In the genomic region with DNA sequence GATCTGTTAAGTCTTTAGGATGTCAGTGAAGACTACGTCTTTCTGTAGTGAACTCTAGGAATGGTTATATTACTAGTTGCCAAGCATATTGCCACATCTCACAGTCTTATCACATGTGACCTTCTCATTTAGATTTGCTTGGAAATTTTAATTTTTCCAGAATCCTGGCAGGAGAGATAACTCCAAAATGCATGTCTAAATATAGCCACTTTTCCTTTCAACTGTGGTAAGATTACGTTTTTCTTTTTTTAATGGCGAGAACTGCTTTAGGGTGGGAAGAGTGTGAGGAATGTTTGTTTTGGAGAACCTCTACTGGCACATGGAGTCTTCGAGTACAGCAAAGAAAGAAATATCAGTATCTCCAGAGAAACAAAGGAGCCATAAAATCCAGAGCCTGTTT, we compare ENCODE assay signal across 29 cellular contexts.
"Had no signal": no experiment of that assay in that cellular context is flagged by ENCODE, and none has a peak within 500 bp of the region (broad histone marks: within the 10 kb centered on the region; RNA-seq: fewer than 3 reads in every experiment).

No MANE protein-coding gene starts in this region.

- H3K27ac Mint-ChIP-seq: activated naive CD4-positive, alpha-beta T cell treated with anti-CD3 and anti-CD28 coated beads, Interleukin-2, amount 50 U/mL, for 72 hours; activated T-cell treated with anti-CD3 and anti-CD28 coated beads, Interleukin-2, amount 50 U/mL, for 72 hours; endodermal cell; nephron progenitor cell had no signal

- H3K4me1 ChIP-seq: gastrocnemius medialis, pancreas, prostate gland, spleen, testis had no signal

- H2AFZ ChIP-seq: hepatocyte had no signal

- H3K79me2 ChIP-seq: hepatocyte had no signal

- H3K36me3 ChIP-seq: esophagus muscularis mucosa, gastrocnemius medialis, neutrophil, pancreas, prostate gland, spleen had no signal

- ATAC-seq: activated naive CD4-positive, alpha-beta T cell treated with anti-CD3 and anti-CD28 coated beads, Interleukin-2, amount 50 U/mL, for 72 hours; activated T-cell treated with anti-CD3 and anti-CD28 coated beads, Interleukin-2, amount 50 U/mL, for 72 hours; gastrocnemius medialis; left colon; pancreas had no signal

- H3K27ac ChIP-seq: gastrocnemius medialis, hepatocyte, neutrophil, pancreas, prostate gland, spleen, VCaP had no signal

- H3K4me3 Mint-ChIP-seq: activated T-cell treated with anti-CD3 and anti-CD28 coated beads, Interleukin-2, amount 50 U/mL, for 72 hours; endodermal cell; nephron progenitor cell had no signal

- H3K36me3 Mint-ChIP-seq: activated naive CD4-positive, alpha-beta T cell treated with anti-CD3 and anti-CD28 coated beads, Interleukin-2, amount 50 U/mL, for 72 hours had no signal

- DNase-seq: activated CD4-positive, alpha-beta T cell treated with anti-CD3 and anti-CD28 coated beads for 4 hours; activated CD4-positive, alpha-beta T cell treated with anti-CD3 and anti-CD28 coated beads, Interleukin-2, amount 50 U/mL, for 4 hours; activated naive CD4-positive, alpha-beta T cell; activated T-cell treated with anti-CD3 and anti-CD28 coated beads for 4 hours; activated T-cell treated with anti-CD3 and anti-CD28 coated beads, Interleukin-2, amount 50 U/mL, for 72 hours; cortex of kidney; endodermal cell; gastrocnemius medialis; glutamatergic neuron; left colon; mammary epithelial cell; nephron progenitor cell; pancreas; retina; spleen; stimulated activated CD4-positive, alpha-beta T cell treated with anti-CD3 and anti-CD28 coated beads, Interleukin-2, amount 100 ng/mL, for 48 hours; stimulated activated naive CD4-positive, alpha-beta T cell treated with Interleukin-2 at 50 U/mL for 16 hours; testis; trophoblast cell had no signal

- FAIRE-seq: bronchial epithelial cell, keratinocyte, pancreas, TTC549, urothelium cell line had no signal

- H3K9me3 Mint-ChIP-seq: endodermal cell had no signal

- H3K27me3 ChIP-seq: esophagus muscularis mucosa, gastrocnemius medialis, hepatocyte, neutrophil, pancreas, spleen, testis had no signal

- H3K4me2 ChIP-seq: hepatocyte had no signal

- H3K4me3 ChIP-seq: esophagus muscularis mucosa, gastrocnemius medialis, hepatocyte, pancreas, prostate gland, spleen, testis had no signal

- H3K9me3 ChIP-seq: esophagus muscularis mucosa, gastrocnemius medialis, neutrophil, pancreas, prostate gland, spleen, testis had no signal
